Comparison of ENCODE assay signal across 17 cellular contexts in the genomic region with DNA sequence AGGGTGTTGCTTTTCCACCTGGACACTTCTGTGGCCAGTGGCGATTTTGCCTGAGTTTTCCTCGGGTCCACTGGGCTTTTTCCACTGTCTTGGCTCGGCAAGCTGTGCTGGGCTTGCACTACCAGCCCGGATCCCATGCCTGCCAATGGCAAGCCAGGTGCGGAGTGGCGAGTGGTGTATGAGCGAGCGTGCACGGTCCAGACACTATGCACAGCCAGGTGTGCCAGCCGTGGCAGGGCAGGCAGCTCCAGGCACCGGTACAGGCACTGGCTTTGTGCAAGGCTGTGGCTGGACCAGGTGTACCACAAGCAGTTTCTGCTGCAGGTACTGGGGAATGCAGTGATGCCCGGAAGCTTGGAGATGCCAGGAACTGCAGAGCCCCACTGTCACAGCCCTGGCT. TPM values are rescaled to one million over a fixed set of nuclear protein-coding genes. Genes with fewer than 3 reads are reported as not detected.
A peak's percentile ranks its signal among the peaks of the same experiment; 100 is the strongest.
DNase-seq lines count a peak whose midpoint lies in the region; ATAC-seq and TF ChIP-seq lines count a peak whose summit lies in the region.
"Had no signal": no experiment of that assay in that cellular context is flagged by ENCODE, and none has a peak within 500 bp of the region (broad histone marks: within the 10 kb centered on the region; RNA-seq: fewer than 3 reads in every experiment).

No MANE protein-coding gene starts in this region.

- H3K27me3 Mint-ChIP-seq in activated naive CD4-positive, alpha-beta T cell treated with anti-CD3 and anti-CD28 coated beads, Interleukin-2, amount 50 U/mL, for 24 hours: no peaks in the 10 kb centered on the region
- H3K27me3 Mint-ChIP-seq in glutamatergic neuron (ENCODE audit: unreplicated experiment): peaks cover 2% of the 10 kb centered on the region
- H3K27me3 Mint-ChIP-seq: B cell; CD4-positive, CD25-positive, alpha-beta regulatory T cell had no signal

- peak overlapping the region; percentile 62 for H3K27ac Mint-ChIP-seq in activated naive CD4-positive, alpha-beta T cell treated with anti-CD3 and anti-CD28 coated beads, Interleukin-2, amount 50 U/mL, for 24 hours
- H3K27ac Mint-ChIP-seq in glutamatergic neuron (ENCODE audit: unreplicated experiment): peak overlapping the region; percentile 43
- H3K27ac Mint-ChIP-seq: B cell; CD8-positive, alpha-beta T cell had no signal

- no peak overlapping the region for H3K4me3 Mint-ChIP-seq in activated naive CD4-positive, alpha-beta T cell treated with anti-CD3 and anti-CD28 coated beads, Interleukin-2, amount 50 U/mL, for 24 hours
- no peak overlapping the region for H3K4me3 Mint-ChIP-seq in glutamatergic neuron (ENCODE audit: unreplicated experiment)
- H3K4me3 Mint-ChIP-seq: B cell; CD4-positive, CD25-positive, alpha-beta regulatory T cell; CD8-positive, alpha-beta T cell had no signal

- TF ChIP-seq CTCF in glutamatergic neuron (IDR thresholded peaks at IDR 0.05; ENCODE audit: partially characterized antibody, unreplicated experiment): no peak

- ATAC-seq in GM18502 (IDR thresholded peaks at IDR 0.05; ENCODE audit: poor library complexity, unreplicated experiment): no peak
- ATAC-seq in HG02678 (IDR thresholded peaks at IDR 0.05; ENCODE audit: unreplicated experiment): no peak
- ATAC-seq: CD8-positive, alpha-beta T cell had no signal

- in situ Hi-C loops in G401 (cut with HindIII; ENCODE audit: low sequenced_read_pairs): no loop called here

- H3K4me1 Mint-ChIP-seq in activated naive CD4-positive, alpha-beta T cell treated with anti-CD3 and anti-CD28 coated beads, Interleukin-2, amount 50 U/mL, for 24 hours: peaks cover 43% of the 10 kb centered on the region
- peaks cover 27% of the 10 kb centered on the region for H3K4me1 Mint-ChIP-seq in glutamatergic neuron (ENCODE audit: low read depth, unreplicated experiment)

- DNase-seq in activated naive CD4-positive, alpha-beta T cell (lab: John Stamatoyannopoulos, UW): no peak
- peak; percentile 39 for DNase-seq in G401 (ENCODE audit: low spot score)
- DNase-seq in glutamatergic neuron: no peak
- DNase-seq: Caco-2; CD4-positive, CD25-positive, alpha-beta regulatory T cell; CD8-positive, alpha-beta T cell; DMS153; DMS79; EL; GF-D8; GOT3; H7; HCEC 1CT had no signal

- no peaks in the 10 kb centered on the region for H3K9me3 Mint-ChIP-seq in activated naive CD4-positive, alpha-beta T cell treated with anti-CD3 and anti-CD28 coated beads, Interleukin-2, amount 50 U/mL, for 24 hours
- peaks cover 5% of the 10 kb centered on the region for H3K9me3 Mint-ChIP-seq in glutamatergic neuron (ENCODE audit: unreplicated experiment)
- H3K9me3 Mint-ChIP-seq: CD4-positive, CD25-positive, alpha-beta regulatory T cell; CD8-positive, alpha-beta T cell had no signal

- peaks cover 10% of the 10 kb centered on the region for H3K36me3 Mint-ChIP-seq in activated naive CD4-positive, alpha-beta T cell treated with anti-CD3 and anti-CD28 coated beads, Interleukin-2, amount 50 U/mL, for 24 hours
- H3K36me3 Mint-ChIP-seq in glutamatergic neuron (ENCODE audit: unreplicated experiment): no peaks in the 10 kb centered on the region

RNA-seq across cellular contexts. Expression of gene INPP5F, which starts 22.1 kb away (rescaled TPM):
- total RNA-seq in G401 (2014; rRNA removed; shearing (Covaris generic)): 7.9 and 10.1 TPM in 2 replicates
- 186 TPM for total RNA-seq in glutamatergic neuron (ENCODE audit: unreplicated experiment)

Comparison
In these comparisons a context has a peak if more than half of its experiments do, and no peak if none do; other contexts are left out.
1. RNA of gene INPP5F, which starts 22.1 kb away (total RNA-seq): 186 TPM in glutamatergic neuron (single experiment); 7.9 to 10.1 TPM in G401; every median in the first group is over 10 times any median in the second.